8 cellular contexts compared by ENCODE assay signal in the genomic region with DNA sequence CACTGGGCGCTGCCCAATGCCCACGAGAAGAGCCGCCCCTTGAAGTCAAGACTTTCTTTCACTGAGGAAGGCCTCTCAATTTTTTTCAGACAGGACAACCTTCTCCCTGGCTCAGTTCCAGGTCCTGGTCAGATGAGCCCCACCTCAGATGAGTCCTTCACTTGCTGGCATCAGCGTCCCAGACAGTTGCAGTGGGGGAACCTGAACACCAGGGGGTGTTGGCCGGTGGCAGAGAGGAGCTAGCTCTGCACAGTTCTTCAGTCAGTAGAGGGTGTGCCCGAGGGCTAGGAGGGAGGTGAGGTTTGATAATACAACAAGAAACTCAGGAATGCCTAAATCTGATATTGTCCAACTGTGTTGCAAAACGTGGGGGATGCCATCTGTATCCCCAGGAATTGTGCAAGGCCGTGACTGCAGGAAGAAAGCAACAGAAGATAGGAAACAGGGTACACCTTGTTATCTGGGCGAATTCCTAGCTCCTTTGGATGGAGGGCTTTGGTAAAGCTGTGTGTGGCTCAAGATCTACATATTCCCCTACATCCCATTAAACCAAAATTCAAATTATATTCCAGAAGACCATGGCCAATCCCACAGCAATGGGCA. TPM values are rescaled to one million over a fixed set of nuclear protein-coding genes. Genes with fewer than 3 reads are reported as not detected.
A peak's percentile ranks its signal among the peaks of the same experiment; 100 is the strongest.
DNase-seq lines count a peak whose midpoint lies in the region; ATAC-seq and TF ChIP-seq lines count a peak whose summit lies in the region.

No MANE protein-coding gene starts in this region.

- no peak overlapping the region for H3K4me2 ChIP-seq in OCI-LY7 (ENCODE audit: low read length)

- DNase-seq in BJ (ENCODE audit: low read depth) (no peak), OCI-LY7 (ENCODE audit: low spot score) (peak; percentile 38), left ventricle myocardium inferior (peak; percentile 50), occipital lobe (lab: John Stamatoyannopoulos, UW) (no peak)
- DNase-seq in activated T-helper 1 cell treated with anti-CD3 and anti-CD28 coated beads, Interleukin-2, amount 50 U/mL, for 16 hours (ENCODE audit: low read depth in 1 of 2, low spot score in 1 of 2): peak; percentile 56 to 65
- DNase-seq in stimulated activated CD4-positive, alpha-beta T cell treated with anti-CD3 and anti-CD28 coated beads, Interleukin-1b, Interleukin-23, amount 100 ng/mL, for 24 hours (ENCODE audit: low read depth in 4 of 4, low spot score in 1 of 4): peak; percentile 34 to 74 (median 66)

- CTCF ChIA-PET in BJ (lab: Yijun Ruan, JAX): interaction anchor here (0.5 to 1.2 kb wide), 4 partner anchors 94 to 1457 kb away, joined by 3 to 5 read pairs (median 4); partner anchors contain the start of gene CCR5
- CTCF ChIA-PET in OCI-LY7 (lab: Charles Lee; ENCODE audit: unreplicated experiment): interaction anchor here (1.1 kb wide), 1 partner anchor 95 kb away, joined by 6 read pairs; no protein-coding TSS in a partner anchor

- TF ChIP-seq CTCF in BJ (IDR thresholded peaks at IDR 0.05; ENCODE audit: insufficient read depth, low read depth, low read length) (peak; percentile 50), OCI-LY7 (conservative IDR thresholded peaks at IDR 0.05; ENCODE audit: low read length) (peak; percentile 80), left ventricle myocardium inferior (IDR thresholded peaks at IDR 0.05; ENCODE audit: borderline replicate concordance) (peak; percentile 77)

- H3K4me3 ChIP-seq in BJ (ENCODE audit: low read depth, low read length): no peak overlapping the region
- H3K4me3 ChIP-seq in OCI-LY7 (ENCODE audit: low read depth, low read length, poor library complexity, severe bottlenecking): no peak overlapping the region
- no peak overlapping the region for H3K4me3 ChIP-seq in left ventricle myocardium inferior

- 0 out of 2 replicates have a peak, but pooled peaks cover 9% of the 10 kb centered on the region for H3K9me3 ChIP-seq in OCI-LY7 (ENCODE audit: low read length)
- H3K9me3 ChIP-seq in left ventricle myocardium inferior (replicated peaks): peaks cover 14% of the 10 kb centered on the region

- no peaks in the 10 kb centered on the region for H3K9me2 ChIP-seq in OCI-LY7 (ENCODE audit: insufficient read depth, low read length)

- H3K36me3 ChIP-seq in BJ (ENCODE audit: control insufficient read depth, insufficient read depth, low read length) (no peaks in the 10 kb centered on the region), OCI-LY7 (ENCODE audit: insufficient read depth, low read length) (no peaks in the 10 kb centered on the region), left ventricle myocardium inferior (no peaks in the 10 kb centered on the region)

- POLR2A ChIA-PET in BJ (lab: Charles Lee): no interaction called here
- POLR2A ChIA-PET in OCI-LY7 (lab: Charles Lee): interaction anchor here (0.5 kb wide), 1 partner anchor 415 kb away, joined by 3 read pairs; no protein-coding TSS in a partner anchor

- no peaks in the 10 kb centered on the region for H3K79me2 ChIP-seq in OCI-LY7 (ENCODE audit: insufficient read depth, low read depth, low read length)

- H3K4me1 ChIP-seq in OCI-LY7 (ENCODE audit: insufficient read depth, low read length, poor library complexity, severe bottlenecking) (no peaks in the 10 kb centered on the region), left ventricle myocardium inferior (no peaks in the 10 kb centered on the region)

- ATAC-seq in GM21526 (IDR thresholded peaks at IDR 0.05; ENCODE audit: low FRiP score, unreplicated experiment): peak; percentile 93
- no peak for ATAC-seq in GM18907 (IDR thresholded peaks at IDR 0.05; ENCODE audit: unreplicated experiment)

- no peak overlapping the region for H2AFZ ChIP-seq in OCI-LY7 (ENCODE audit: low read length)

- intact Hi-C loops in OCI-LY7 (cut with micrococcal nuclease; ENCODE audit: unreplicated experiment): loop anchor here (1.0 kb wide), 1 partner anchor 102 kb away; no protein-coding TSS in a partner anchor
- intact Hi-C loops in left ventricle myocardium inferior (cut with micrococcal nuclease): no loop called here

- BruUV-seq in OCI-LY7 (replicated peaks; lab: Mats Ljungman, UMichigan): no TSS peak

- H3K27me3 ChIP-seq in BJ (ENCODE audit: control insufficient read depth, insufficient read depth, low read length) (no peaks in the 10 kb centered on the region), left ventricle myocardium inferior (ENCODE audit: low read depth) (peaks cover 9% of the 10 kb centered on the region)

- H3K27ac ChIP-seq in OCI-LY7 (ENCODE audit: low read depth, low read length, poor library complexity, severe bottlenecking) (no peak overlapping the region), left ventricle myocardium inferior (replicated peaks) (no peak overlapping the region)

- H4K20me1 ChIP-seq in OCI-LY7 (ENCODE audit: insufficient read depth, low read length): no peaks in the 10 kb centered on the region

RNA-seq across cellular contexts. Expression of gene CCR3, which starts 34.3 kb away (rescaled TPM):
- not detected in 2 replicates for polyA plus RNA-seq in BJ (2011; rRNA removed)
- polyA minus RNA-seq in BJ (2011; rRNA and poly(A)+ RNA removed): not detected in 2 replicates
- total RNA-seq in OCI-LY7 (2014; rRNA removed; shearing (Covaris generic)): not detected in 2 replicates
- total RNA-seq in OCI-LY7 (2022): not detected in 2 replicates
- total RNA-seq in left ventricle myocardium inferior: not detected
- not detected for total RNA-seq in occipital lobe

Comparison
In these comparisons a context has a peak if more than half of its experiments do, and no peak if none do; other contexts are left out.
1. DNase-seq: peak in OCI-LY7 (single experiment), activated T-helper 1 cell treated with anti-CD3 and anti-CD28 coated beads, Interleukin-2, amount 50 U/mL, for 16 hours (2 of 2), left ventricle myocardium inferior (single experiment) and stimulated activated CD4-positive, alpha-beta T cell treated with anti-CD3 and anti-CD28 coated beads, Interleukin-1b, Interleukin-23, amount 100 ng/mL, for 24 hours (4 of 4); none in BJ (single experiment) and occipital lobe (single experiment).
2. Peak in every context shown above with its lines, with median percentiles within 50 percentile points of each other: CTCF ChIP-seq.